ENCODE assay signal across 8 cellular contexts in the genomic region with DNA sequence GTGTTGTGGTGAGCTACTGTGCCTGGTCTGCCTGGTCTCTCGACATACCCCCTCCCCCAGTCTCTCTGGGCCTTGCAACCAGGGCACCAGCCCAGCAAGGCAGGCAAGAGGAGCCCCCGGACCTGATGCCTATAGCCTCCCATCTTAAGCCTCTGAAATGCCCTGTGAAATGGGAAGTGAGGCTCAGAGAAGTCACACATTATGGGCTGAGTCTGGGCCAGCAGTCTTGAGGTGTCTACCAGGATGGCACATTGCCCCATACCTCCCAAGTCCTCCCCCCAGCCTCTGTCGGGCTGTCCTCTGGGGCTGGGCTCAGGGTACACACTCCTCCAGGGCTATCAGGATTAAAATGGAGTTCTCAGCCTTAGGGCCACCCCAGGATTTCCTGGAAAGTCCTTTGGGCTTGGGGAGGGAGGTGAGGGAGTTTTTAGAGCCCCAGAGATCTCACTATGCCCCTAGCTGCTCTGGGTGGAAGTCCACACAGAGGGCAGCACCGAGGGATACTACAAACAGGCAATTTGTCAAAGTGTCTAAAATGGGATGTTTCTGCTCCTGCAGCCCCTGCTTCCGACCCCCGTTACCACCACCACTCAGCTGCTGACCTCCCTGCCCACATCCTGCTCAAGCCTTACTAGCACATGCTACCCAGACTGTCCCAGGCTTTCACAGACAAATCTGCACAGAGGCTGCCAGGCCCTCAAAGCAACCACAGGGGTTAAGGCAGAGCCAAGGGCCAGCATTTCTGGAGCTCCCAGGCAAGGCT. TPM values are rescaled to one million over a fixed set of nuclear protein-coding genes. Genes with fewer than 3 reads are reported as not detected.
A peak's percentile ranks its signal among the peaks of the same experiment; 100 is the strongest.
DNase-seq lines count a peak whose midpoint lies in the region; ATAC-seq lines count a peak whose summit lies in the region.

No MANE protein-coding gene starts in this region.

- H3K27ac Mint-ChIP-seq in CD8-positive, alpha-beta memory T cell = peak overlapping the region; percentile 77 to 97 (median 87)
- peak overlapping the region; percentile 92 for H3K27ac Mint-ChIP-seq in activated naive CD8-positive, alpha-beta T cell treated with anti-CD3 and anti-CD28 coated beads, Interleukin-2, amount 10 ng/mL, durations not matched to agents 7 days and 5 days

- peaks cover 0 to 17% (median 0%) of the 10 kb centered on the region in 3 donors for H3K36me3 Mint-ChIP-seq in CD8-positive, alpha-beta memory T cell
- H3K36me3 Mint-ChIP-seq in activated naive CD8-positive, alpha-beta T cell treated with anti-CD3 and anti-CD28 coated beads, Interleukin-2, amount 10 ng/mL, durations not matched to agents 7 days and 5 days = peaks cover 9% of the 10 kb centered on the region

- H3K4me3 Mint-ChIP-seq in CD8-positive, alpha-beta memory T cell = peak overlapping the region; percentile 47 to 99 (median 82)
- peak overlapping the region; percentile 80 for H3K4me3 Mint-ChIP-seq in activated naive CD8-positive, alpha-beta T cell treated with anti-CD3 and anti-CD28 coated beads, Interleukin-2, amount 10 ng/mL, durations not matched to agents 7 days and 5 days

- ATAC-seq in activated naive CD8-positive, alpha-beta T cell treated with anti-CD3 and anti-CD28 coated beads, Interleukin-2, amount 10 ng/mL, durations not matched to agents 7 days and 5 days (ENCODE audit: low read depth) = peak; percentile 9
- ATAC-seq in HG02870 (IDR thresholded peaks at IDR 0.05; ENCODE audit: unreplicated experiment) (no peak), GM21737 (IDR thresholded peaks at IDR 0.05; ENCODE audit: unreplicated experiment) (no peak)

- H3K9me3 Mint-ChIP-seq in CD8-positive, alpha-beta memory T cell = no peaks in the 10 kb centered on the region
- no peaks in the 10 kb centered on the region for H3K9me3 Mint-ChIP-seq in activated naive CD8-positive, alpha-beta T cell treated with anti-CD3 and anti-CD28 coated beads, Interleukin-2, amount 10 ng/mL, durations not matched to agents 7 days and 5 days

- CTCF ChIA-PET in CD8-positive, alpha-beta memory T cell (lab: Charles Lee) = interaction anchor here (0.6 to 16.3 kb wide), 9 partner anchors 6 to 200 kb away, joined by 3 to 375 read pairs (median 7); a partner anchor contains a TSS

- POLR2A ChIA-PET in CD8-positive, alpha-beta memory T cell (lab: Charles Lee) = interaction anchor here (0.5 to 4.2 kb wide), 9 partner anchors 8 to 679 kb away, joined by 3 to 25 read pairs (median 3); a partner anchor contains a TSS
- POLR2A ChIA-PET in activated naive CD8-positive, alpha-beta T cell treated with anti-CD3 and anti-CD28 coated beads, Interleukin-2, amount 10 ng/mL, durations not matched to agents 7 days and 5 days (lab: Charles Lee) = interaction anchor here (1.0 to 5.8 kb wide), 8 partner anchors 10 to 392 kb away, joined by 3 to 51 read pairs (median 10); a partner anchor contains a TSS

- no peaks in the 10 kb centered on the region for H3K36me3 ChIP-seq in CD8-positive, alpha-beta memory T cell (ENCODE audit: insufficient read depth, low read length)

- H3K27me3 ChIP-seq in CD8-positive, alpha-beta memory T cell (ENCODE audit: insufficient read depth, low read length, poor library complexity, severe bottlenecking) = no peaks in the 10 kb centered on the region

- H3K4me1 ChIP-seq in CD8-positive, alpha-beta memory T cell (ENCODE audit: insufficient read depth, low read length) = peaks cover 77% of the 10 kb centered on the region

- peaks cover 61 to 90% (median 67%) of the 10 kb centered on the region in 3 donors for H3K4me1 Mint-ChIP-seq in CD8-positive, alpha-beta memory T cell
- peaks cover 64% of the 10 kb centered on the region for H3K4me1 Mint-ChIP-seq in activated naive CD8-positive, alpha-beta T cell treated with anti-CD3 and anti-CD28 coated beads, Interleukin-2, amount 10 ng/mL, durations not matched to agents 7 days and 5 days

- peak in 1 of 5 donors; percentile 34 for DNase-seq in CD8-positive, alpha-beta memory T cell
- DNase-seq in Kasumi-1 (lab: John Stamatoyannopoulos, UW) = peak; percentile 39 to 68
- peak; percentile 65 for DNase-seq in activated naive CD8-positive, alpha-beta T cell treated with anti-CD3 and anti-CD28 coated beads, Interleukin-2, amount 10 ng/mL, durations not matched to agents 7 days and 5 days
- peak; percentile 98 for DNase-seq in myocyte (ENCODE audit: low read depth)
- DNase-seq in NCI-H1694 treated with DMSO at 0.1 percent for 48 hours (lab: John Stamatoyannopoulos, UW) = no peak
- DNase-seq in activated gamma-delta T cell treated with Interleukin-2 at 50 U/mL for 16 hours = no peak

- no peaks in the 10 kb centered on the region for H3K27me3 Mint-ChIP-seq in CD8-positive, alpha-beta memory T cell
- no peaks in the 10 kb centered on the region for H3K27me3 Mint-ChIP-seq in activated naive CD8-positive, alpha-beta T cell treated with anti-CD3 and anti-CD28 coated beads, Interleukin-2, amount 10 ng/mL, durations not matched to agents 7 days and 5 days

- no peaks in the 10 kb centered on the region for H3K9me3 ChIP-seq in CD8-positive, alpha-beta memory T cell (ENCODE audit: low read length)

- peak overlapping the region; percentile 31 for H3K27ac ChIP-seq in CD8-positive, alpha-beta memory T cell (ENCODE audit: low read depth, low read length)

- peak overlapping the region; percentile 9 for H3K4me3 ChIP-seq in CD8-positive, alpha-beta memory T cell (ENCODE audit: low read length)

RNA-seq across cellular contexts. Expression of a gene that starts 3.1 kb away (rescaled TPM):
- total RNA-seq in CD8-positive, alpha-beta memory T cell = 10 to 100 TPM; 93.1 to 94.6 TPM
- 32.3 TPM for polyA plus RNA-seq in CD8-positive, alpha-beta memory T cell
- total RNA-seq in activated naive CD8-positive, alpha-beta T cell treated with anti-CD3 and anti-CD28 coated beads, Interleukin-2, amount 10 ng/mL, durations not matched to agents 7 days and 5 days = 100 to 1,000 TPM; 157 to 169 TPM
- total RNA-seq in myocyte = not detected in 2 replicates
- polyA plus RNA-seq in myocyte (2012) = 1.6 TPM

RNA-seq across cellular contexts. Expression of a gene that starts 22.2 kb away (rescaled TPM):
- total RNA-seq in CD8-positive, alpha-beta memory T cell = 10 to 100 TPM; 36.0 to 37.8 TPM
- polyA plus RNA-seq in CD8-positive, alpha-beta memory T cell = 7.1 TPM
- 10 to 100 TPM; 16.4 to 16.6 TPM for total RNA-seq in activated naive CD8-positive, alpha-beta T cell treated with anti-CD3 and anti-CD28 coated beads, Interleukin-2, amount 10 ng/mL, durations not matched to agents 7 days and 5 days
- total RNA-seq in myocyte = 30.0 and 34.5 TPM in 2 replicates
- polyA plus RNA-seq in myocyte (2012) = 26.9 TPM

RNA-seq across cellular contexts. Expression of a gene that starts 27.7 kb away (rescaled TPM):
- total RNA-seq in CD8-positive, alpha-beta memory T cell = 10 to 100 TPM; 69.1 to 74.3 TPM
- 34.9 TPM for polyA plus RNA-seq in CD8-positive, alpha-beta memory T cell
- 10 to 100 TPM; 75.3 to 79.5 TPM for total RNA-seq in activated naive CD8-positive, alpha-beta T cell treated with anti-CD3 and anti-CD28 coated beads, Interleukin-2, amount 10 ng/mL, durations not matched to agents 7 days and 5 days
- total RNA-seq in myocyte = 50.6 and 65.0 TPM in 2 replicates
- 54.1 TPM for polyA plus RNA-seq in myocyte (2012)

RNA-seq across cellular contexts. Expression of a gene that starts 39.1 kb away (rescaled TPM):
- 100 to 1,000 TPM; 204 to 223 TPM for total RNA-seq in CD8-positive, alpha-beta memory T cell
- polyA plus RNA-seq in CD8-positive, alpha-beta memory T cell = 182 TPM
- 1,000 to 10,000 TPM; 1,082 to 1,187 TPM for total RNA-seq in activated naive CD8-positive, alpha-beta T cell treated with anti-CD3 and anti-CD28 coated beads, Interleukin-2, amount 10 ng/mL, durations not matched to agents 7 days and 5 days
- total RNA-seq in myocyte = 1,391 and 2,910 TPM in 2 replicates
- 3,749 TPM for polyA plus RNA-seq in myocyte (2012)

RNA-seq across cellular contexts. Expression of a gene that starts 49.8 kb away (rescaled TPM):
- 10 to 100 TPM; 53.6 to 57.2 TPM for total RNA-seq in CD8-positive, alpha-beta memory T cell
- 38.3 TPM for polyA plus RNA-seq in CD8-positive, alpha-beta memory T cell
- 10 to 100 TPM; 42.8 to 50.4 TPM for total RNA-seq in activated naive CD8-positive, alpha-beta T cell treated with anti-CD3 and anti-CD28 coated beads, Interleukin-2, amount 10 ng/mL, durations not matched to agents 7 days and 5 days
- 11.5 and 30.4 TPM in 2 replicates for total RNA-seq in myocyte
- polyA plus RNA-seq in myocyte (2012) = 16.5 TPM

Comparison
In these comparisons a context has a peak if more than half of its experiments do, and no peak if none do; other contexts are left out.
1. DNase-seq: peak in Kasumi-1 (2 of 2), activated naive CD8-positive, alpha-beta T cell treated with anti-CD3 and anti-CD28 coated beads, Interleukin-2, amount 10 ng/mL, durations not matched to agents 7 days and 5 days (single experiment) and myocyte (single experiment); none in NCI-H1694 treated with DMSO at 0.1 percent for 48 hours (single experiment) and activated gamma-delta T cell treated with Interleukin-2 at 50 U/mL for 16 hours (single experiment).
2. RNA of a gene that starts 3.1 kb away (total RNA-seq): 157 to 169 TPM in activated naive CD8-positive, alpha-beta T cell treated with anti-CD3 and anti-CD28 coated beads, Interleukin-2, amount 10 ng/mL, durations not matched to agents 7 days and 5 days and 93.1 to 94.6 TPM in CD8-positive, alpha-beta memory T cell; not detected in myocyte; every median in the first group is over 10 times any median in the second.